Comparison of ENCODE assay signal across 26 cellular contexts in the genomic region with DNA sequence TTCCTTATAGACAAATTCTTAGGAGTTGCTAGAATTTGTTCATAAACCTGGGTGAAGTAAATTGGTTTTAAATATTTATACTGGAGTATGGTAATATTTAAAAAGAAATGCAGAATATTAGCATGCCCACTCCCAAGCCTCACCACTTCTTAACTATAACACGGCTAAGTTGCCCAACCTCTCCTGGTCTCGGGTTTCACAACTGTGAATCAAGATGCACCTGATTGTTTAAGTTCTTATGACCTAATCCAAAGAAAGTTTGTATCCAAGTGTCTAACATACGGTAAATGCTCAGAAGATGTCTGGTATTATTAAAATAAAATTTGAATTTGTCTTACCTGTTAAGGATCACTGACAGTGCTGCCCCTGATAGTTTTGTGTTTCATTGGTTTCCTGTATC. TPM values are rescaled to one million over a fixed set of nuclear protein-coding genes. Genes with fewer than 3 reads are reported as not detected.
"Had no signal": no experiment of that assay in that cellular context is flagged by ENCODE, and none has a peak within 500 bp of the region (broad histone marks: within the 10 kb centered on the region; RNA-seq: fewer than 3 reads in every experiment).

No MANE protein-coding gene starts in this region.

- H3K27ac Mint-ChIP-seq: effector memory CD8-positive, alpha-beta T cell; memory B cell; natural killer cell; stimulated activated naive B cell treated with anti-CD40 and anti-IgM and Interleukin-4, amounts not matched to agents 10 μg/mL and 1 μg/mL and 100 μg/mL, for 72 hours; stimulated activated naive CD8-positive, alpha-beta T cell treated with anti-CD3 and anti-CD28 coated beads, Interleukin-15, Interleukin-2, amounts not matched to agents 100 ng/mL and 50 ng/mL, for 24 hours; type B pancreatic cell had no signal

- H3K4me1 ChIP-seq: lower lobe of right lung, psoas muscle had no signal

- H3K4me3 ChIP-seq: lower lobe of right lung, ovary, psoas muscle, sigmoid colon, skin epidermis, spleen had no signal

- H3K9me3 ChIP-seq: lower lobe of right lung, ovary, psoas muscle, sigmoid colon, spleen had no signal

- H3K4me1 Mint-ChIP-seq: natural killer cell had no signal

- H3K27me3 Mint-ChIP-seq: effector memory CD8-positive, alpha-beta T cell; stimulated activated naive B cell treated with anti-CD40 and anti-IgM and Interleukin-4, amounts not matched to agents 10 μg/mL and 1 μg/mL and 100 μg/mL, for 72 hours; stimulated activated naive CD8-positive, alpha-beta T cell treated with anti-CD3 and anti-CD28 coated beads, Interleukin-15, Interleukin-2, amounts not matched to agents 100 ng/mL and 50 ng/mL, for 24 hours; type B pancreatic cell had no signal

- H3K36me3 Mint-ChIP-seq: natural killer cell; stimulated activated naive B cell treated with anti-CD40 and anti-IgM and Interleukin-4, amounts not matched to agents 10 μg/mL and 1 μg/mL and 100 μg/mL, for 72 hours; type B pancreatic cell had no signal

- ATAC-seq: effector memory CD8-positive, alpha-beta T cell; left ventricle myocardium superior; lower lobe of right lung; natural killer cell; psoas muscle; right cardiac atrium; stimulated activated naive B cell treated with anti-CD40 and anti-IgM and Interleukin-4, amounts not matched to agents 10 μg/mL and 1 μg/mL and 100 μg/mL, for 72 hours had no signal

- H3K4me3 Mint-ChIP-seq: effector memory CD8-positive, alpha-beta T cell; memory B cell; natural killer cell; stimulated activated naive B cell treated with anti-CD40 and anti-IgM and Interleukin-4, amounts not matched to agents 10 μg/mL and 1 μg/mL and 100 μg/mL, for 72 hours; stimulated activated naive CD8-positive, alpha-beta T cell treated with anti-CD3 and anti-CD28 coated beads, Interleukin-15, Interleukin-2, amounts not matched to agents 100 ng/mL and 50 ng/mL, for 24 hours; type B pancreatic cell had no signal

- H3K36me3 ChIP-seq: lower lobe of right lung, ovary, sigmoid colon, spleen had no signal

- H3K27ac ChIP-seq: lower lobe of right lung, ovary, psoas muscle, sigmoid colon, skin epidermis had no signal

- H3K27me3 ChIP-seq: ovary, sigmoid colon, spleen had no signal

- FAIRE-seq: endometrium, frontal cortex, keratinocyte had no signal

- DNase-seq: cortex of kidney; effector memory CD8-positive, alpha-beta T cell; head of caudate nucleus; left ventricle myocardium superior; lower lobe of right lung; natural killer cell; occipital lobe; ovary; posterior cingulate gyrus; psoas muscle; right cardiac atrium; sigmoid colon; spleen; stimulated activated CD4-positive, alpha-beta T cell treated with anti-CD3 and anti-CD28 coated beads, Interleukin-4, amount 100 ng/mL, for 4 hours; stimulated activated naive B cell treated with anti-CD40 and anti-IgM and Interleukin-4, amounts not matched to agents 10 μg/mL and 1 μg/mL and 100 μg/mL, for 72 hours had no signal

- H3K9me3 Mint-ChIP-seq: natural killer cell, type B pancreatic cell had no signal

RNA-seq across cellular contexts. Expression of a gene that starts 56.7 kb away (rescaled TPM):
- total RNA-seq: dermis microvascular lymphatic vessel endothelial cell, fibroblast of villous mesenchyme, frontal cortex, left ventricle myocardium superior, occipital lobe, renal cortical epithelial cell, right cardiac atrium, sigmoid colon had no signal
- polyA plus RNA-seq: keratinocyte, neural cell, right cardiac atrium had no signal
